In genomic region chr5:124747770-124748686, GRCh38 we compare ENCODE assay signal across 8 cellular contexts. TPM values are rescaled to one million over a fixed set of nuclear protein-coding genes. Genes with fewer than 3 reads are reported as not detected.
DNase-seq lines count a peak whose midpoint lies in the region; ATAC-seq and TF ChIP-seq lines count a peak whose summit lies in the region.

No MANE protein-coding gene starts in this region.

- H3K36me3 ChIP-seq in CD4-positive, CD25-positive, alpha-beta regulatory T cell (ENCODE audit: control insufficient read depth, insufficient read depth, low read length) = no peaks in the 10 kb centered on the region
- H3K36me3 ChIP-seq in SU-DHL-6 (ENCODE audit: low read length) (no peaks in the 10 kb centered on the region), gastroesophageal sphincter (no peaks in the 10 kb centered on the region), prostate gland (no peaks in the 10 kb centered on the region)

- H3K36me3 Mint-ChIP-seq in CD4-positive, CD25-positive, alpha-beta regulatory T cell = no peaks in the 10 kb centered on the region

- POLR2A ChIA-PET in HEK293T (lab: Yijun Ruan, JAX) = interaction anchor here (0.6 to 5.5 kb wide), 67 partner anchors 11 to 1254 kb away, joined by 3 to 50 read pairs (median 4); no protein-coding TSS in a partner anchor

- no peaks in the 10 kb centered on the region for H4K20me1 ChIP-seq in SU-DHL-6 (ENCODE audit: low read depth, low read length)

- peaks cover 0 to 20% (median under 1%) of the 10 kb centered on the region in 4 donors for H3K4me1 Mint-ChIP-seq in CD4-positive, CD25-positive, alpha-beta regulatory T cell

- H3K27ac Mint-ChIP-seq in CD4-positive, CD25-positive, alpha-beta regulatory T cell = no peak overlapping the region

- no peak for DNase-seq in CD4-positive, CD25-positive, alpha-beta regulatory T cell
- DNase-seq in prostate gland (ENCODE audit: low spot score) (no peak), AG08396 (ENCODE audit: low spot score) (no peak), HEK293T (ENCODE audit: extremely low spot score) (no peak)

- ATAC-seq in CD4-positive, CD25-positive, alpha-beta regulatory T cell (ENCODE audit: low read depth in 2 of 2) = peak; percentile 40 to 46
- ATAC-seq in GM19452 (IDR thresholded peaks at IDR 0.05; ENCODE audit: unreplicated experiment) (peak; percentile 46), HG03469 (IDR thresholded peaks at IDR 0.05; ENCODE audit: unreplicated experiment) (peak; percentile 34), gastroesophageal sphincter (no peak)

- TF ChIP-seq CTCF in SU-DHL-6 (IDR thresholded peaks at IDR 0.05; ENCODE audit: insufficient read depth, low read length, poor library complexity, severe bottlenecking) (no peak), gastroesophageal sphincter (IDR thresholded peaks at IDR 0.05) (no peak), prostate gland (IDR thresholded peaks at IDR 0.05) (no peak)

- peak overlapping the region in 1 of 4 donors; percentile 26 for H3K4me3 Mint-ChIP-seq in CD4-positive, CD25-positive, alpha-beta regulatory T cell

- H3K27me3 Mint-ChIP-seq in CD4-positive, CD25-positive, alpha-beta regulatory T cell = peaks cover 4% of the 10 kb centered on the region

- CTCF ChIA-PET in HEK293T (lab: Yijun Ruan, JAX) = interaction anchor here (0.5 to 1.4 kb wide), 4 partner anchors 35 to 148 kb away, joined by 3 to 5 read pairs (median 3); no protein-coding TSS in a partner anchor

- H3K27ac ChIP-seq in CD4-positive, CD25-positive, alpha-beta regulatory T cell (ENCODE audit: insufficient read depth, low read length, poor library complexity, severe bottlenecking) = no peak overlapping the region
- H3K27ac ChIP-seq in SU-DHL-6 (ENCODE audit: low read depth, low read length) = peak overlapping the region; percentile 98
- H3K27ac ChIP-seq in gastroesophageal sphincter = peak overlapping the region; percentile 90 to 93 (median 91)
- H3K27ac ChIP-seq in prostate gland = peak overlapping the region; percentile 83 to 87

- no peaks in the 10 kb centered on the region for H3K9me3 ChIP-seq in CD4-positive, CD25-positive, alpha-beta regulatory T cell (ENCODE audit: control insufficient read depth in 2 of 2, low read length in 2 of 2)
- H3K9me3 ChIP-seq in SU-DHL-6 (ENCODE audit: insufficient read depth, low read length) = no peaks in the 10 kb centered on the region
- no peaks in the 10 kb centered on the region for H3K9me3 ChIP-seq in gastroesophageal sphincter
- H3K9me3 ChIP-seq in prostate gland = no peaks in the 10 kb centered on the region

- H3F3A ChIP-seq in SU-DHL-6 (ENCODE audit: insufficient read depth) = peaks cover 38% of the 10 kb centered on the region

- peaks cover 36% of the 10 kb centered on the region for H3K79me2 ChIP-seq in SU-DHL-6 (ENCODE audit: insufficient read depth, low read length)

- H3K9ac ChIP-seq in SU-DHL-6 (ENCODE audit: low read length) = peak overlapping the region; percentile 89

- H3K9me3 Mint-ChIP-seq in CD4-positive, CD25-positive, alpha-beta regulatory T cell = peaks cover 0 to 7% (median 2%) of the 10 kb centered on the region in 7 donors

- intact Hi-C loops in prostate gland (cut with DNase I) = loop anchor here (5.0 kb wide), 4 partner anchors 96 to 734 kb away; no protein-coding TSS in a partner anchor

- no peak overlapping the region for H2AFZ ChIP-seq in SU-DHL-6 (ENCODE audit: low read depth, low read length, severe bottlenecking)

- H3K4me1 ChIP-seq in CD4-positive, CD25-positive, alpha-beta regulatory T cell (ENCODE audit: control insufficient read depth, insufficient read depth, low read length, poor library complexity, severe bottlenecking) = no peaks in the 10 kb centered on the region
- H3K4me1 ChIP-seq in gastroesophageal sphincter = peaks cover 0 to 14% (median 0%) of the 10 kb centered on the region in 3 donors
- peaks cover 4% of the 10 kb centered on the region for H3K4me1 ChIP-seq in prostate gland (replicated peaks)

- no peak for TF ChIP-seq EP300 in gastroesophageal sphincter (IDR thresholded peaks at IDR 0.05)

- 0 to 1% methylated on average over 17 of the region's 17 CpGs for WGBS in gastroesophageal sphincter (ENCODE audit: low coverage in 1 of 2), 2 donors
- WGBS in prostate gland = 1% methylated on average over 17 of the region's 17 CpGs

- no peak for TF ChIP-seq POLR2A in gastroesophageal sphincter (IDR thresholded peaks at IDR 0.05)
- no peak for TF ChIP-seq POLR2A in prostate gland (IDR thresholded peaks at IDR 0.05)

- H3K9me2 ChIP-seq in SU-DHL-6 (replicated peaks; ENCODE audit: insufficient read depth, low read length) = no peaks in the 10 kb centered on the region

- H3K27me3 ChIP-seq in CD4-positive, CD25-positive, alpha-beta regulatory T cell (ENCODE audit: control insufficient read depth, insufficient read depth, low read length) = peaks cover 20% of the 10 kb centered on the region
- H3K27me3 ChIP-seq in SU-DHL-6 (ENCODE audit: low read length) (no peaks in the 10 kb centered on the region), gastroesophageal sphincter (no peaks in the 10 kb centered on the region), prostate gland (replicated peaks; ENCODE audit: insufficient read depth) (no peaks in the 10 kb centered on the region)

- H3K4me2 ChIP-seq in SU-DHL-6 (ENCODE audit: low read depth, low read length, poor library complexity, severe bottlenecking) = peak overlapping the region; percentile 96

- H3K4me3 ChIP-seq in CD4-positive, CD25-positive, alpha-beta regulatory T cell (ENCODE audit: low read depth, low read length) = no peak overlapping the region
- H3K4me3 ChIP-seq in SU-DHL-6 (ENCODE audit: insufficient read depth, low read length, poor library complexity, severe bottlenecking) = peak overlapping the region; percentile 88
- H3K4me3 ChIP-seq in gastroesophageal sphincter = peak overlapping the region; percentile 63
- peak overlapping the region; percentile 33 to 49 for H3K4me3 ChIP-seq in prostate gland

TF ChIP-seq in HEK293T, 16 proteins besides CTCF, POLR2A, EP300 and RAD21:
- TF ChIP-seq FOXA1 (IDR thresholded peaks at IDR 0.05) (no peak), SP1 (IDR thresholded peaks at IDR 0.05) (no peak), PKNOX1 (IDR thresholded peaks at IDR 0.05) (no peak), SUZ12 (IDR thresholded peaks at IDR 0.05) (no peak), HDGF (IDR thresholded peaks at IDR 0.05; ENCODE audit: borderline replicate concordance) (no peak), CTBP1 (IDR thresholded peaks at IDR 0.05; ENCODE audit: borderline replicate concordance) (no peak), LEF1 (IDR thresholded peaks at IDR 0.05; ENCODE audit: borderline replicate concordance) (no peak), ELF4 (IDR thresholded peaks at IDR 0.05) (no peak), FOXK2 (IDR thresholded peaks at IDR 0.05) (no peak), BHLHE40 (IDR thresholded peaks at IDR 0.05; ENCODE audit: borderline replicate concordance) (no peak), TARDBP (IDR thresholded peaks at IDR 0.05) (no peak), ARNT (IDR thresholded peaks at IDR 0.05) (no peak), FOXM1 (IDR thresholded peaks at IDR 0.05; ENCODE audit: borderline replicate concordance) (no peak), NFRKB (IDR thresholded peaks at IDR 0.05) (no peak), L3MBTL2 (conservative IDR thresholded peaks at IDR 0.05) (no peak), ZNF384 (IDR thresholded peaks at IDR 0.05) (no peak)

RNA-seq across cellular contexts. Expression of gene ZNF608, which starts 1.6 kb away (rescaled TPM):
- 0.30 TPM for total RNA-seq in CD4-positive, CD25-positive, alpha-beta regulatory T cell
- polyA plus RNA-seq in CD4-positive, CD25-positive, alpha-beta regulatory T cell = not detected
- 10 to 100 TPM; 24.4 to 41.4 (median 36.1) TPM for total RNA-seq in gastroesophageal sphincter
- 10 to 100 TPM; 22.6 to 25.3 TPM for total RNA-seq in prostate gland

Comparison
In these comparisons a context has a peak if more than half of its experiments do, and no peak if none do; other contexts are left out.
1. RNA of gene ZNF608, which starts 1.6 kb away (total RNA-seq): 24.4 to 41.4 TPM in gastroesophageal sphincter and 22.6 to 25.3 TPM in prostate gland; 0.30 TPM in CD4-positive, CD25-positive, alpha-beta regulatory T cell (single experiment); every median in the first group is over 10 times any median in the second.